Comparison of ENCODE assay signal across 8 cellular contexts in genomic region chr4:104494822-104495559, GRCh38. TPM values are rescaled to one million over a fixed set of nuclear protein-coding genes. Genes with fewer than 3 reads are reported as not detected.
A peak's percentile ranks its signal among the peaks of the same experiment; 100 is the strongest.
DNase-seq lines count a peak whose midpoint lies in the region; FAIRE-seq and TF ChIP-seq lines count a peak whose summit lies in the region.

Gene CXXC4, minus strand, starts transcription at chr4:104494894. Its CDS starts 3,092 bp downstream, at chr4:104491802.

- 0 to 3% (median 1%) methylated on average over 29 to 42 of the region's 42 CpGs for WGBS in small intestine, 3 donors

- peaks cover 4 to 6% of the 10 kb centered on the region in 2 donors for H3K4me1 ChIP-seq in kidney (ENCODE audit: control insufficient read depth in 1 of 2, insufficient read depth in 1 of 2, low read depth in 1 of 2, low read length in 2 of 2)
- peaks cover 0 to 1% of the 10 kb centered on the region in 2 donors for H3K4me1 ChIP-seq in small intestine (ENCODE audit: control insufficient read depth in 2 of 2, insufficient read depth in 1 of 2, low read depth in 1 of 2, low read length in 1 of 2)

- FAIRE-seq in kidney (lab: Jason Lieb, UNC) (no peak), small intestine (lab: Jason Lieb, UNC) (no peak)

- H3K27me3 ChIP-seq in BJ (ENCODE audit: control insufficient read depth, insufficient read depth, low read length) (peaks cover 6% of the 10 kb centered on the region; the same call in 1 of the 2 replicates), small intestine (ENCODE audit: control insufficient read depth in 2 of 2, insufficient read depth in 2 of 2, low read length in 2 of 2) (no peaks in the 10 kb centered on the region)

- DNase-seq in BJ (ENCODE audit: low read depth): no peak
- peak; percentile 14 for DNase-seq in GM19240 (ENCODE audit: insufficient read length, low spot score)
- peak; percentile 26 to 29 for DNase-seq in Kasumi-1 (lab: John Stamatoyannopoulos, UW)
- DNase-seq in SHP77 treated with DMSO at 0.1 percent for 48 hours (lab: John Stamatoyannopoulos, UW): peak; percentile 74
- peak; percentile 5 to 47 for DNase-seq in cardiac fibroblast (ENCODE audit: low read depth in 2 of 2)
- DNase-seq in kidney: peak; percentile 81
- peak; percentile 78 for DNase-seq in small intestine
- DNase-seq in effector CD4-positive, alpha-beta T cell: no peak

- H3K9me3 ChIP-seq in kidney (ENCODE audit: control insufficient read depth in 1 of 2, low read length in 2 of 2): no peaks in the 10 kb centered on the region
- no peaks in the 10 kb centered on the region for H3K9me3 ChIP-seq in small intestine (ENCODE audit: control insufficient read depth, low read depth)

- intact Hi-C loops in kidney (cut with DNase I): no loop called here

- H3K27ac ChIP-seq in kidney (ENCODE audit: low read depth in 2 of 2, low read length in 2 of 2) (peak within 1 kb of the TSS; percentile 49 to 72), small intestine (ENCODE audit: low read depth in 1 of 2, low read length in 1 of 2) (peak within 1 kb of the TSS; percentile 74 to 79)

- POLR2A ChIA-PET in BJ (lab: Charles Lee): no interaction called here

- H3K4me3 ChIP-seq in BJ (ENCODE audit: low read depth, low read length): peak within 1 kb of the TSS; percentile 44
- H3K4me3 ChIP-seq in cardiac fibroblast (replicated peaks in 1 of 2; ENCODE audit: low read depth in 2 of 2, low read length in 2 of 2): peak within 1 kb of the TSS; percentile 48
- peak within 1 kb of the TSS; percentile 58 to 66 for H3K4me3 ChIP-seq in kidney (ENCODE audit: low read length in 2 of 2)
- peak within 1 kb of the TSS; percentile 39 to 55 for H3K4me3 ChIP-seq in small intestine (ENCODE audit: low read depth in 1 of 2, low read length in 2 of 2)

- CTCF ChIA-PET in BJ (lab: Yijun Ruan, JAX): no interaction called here

- no peak for TF ChIP-seq CTCF in BJ (IDR thresholded peaks at IDR 0.05; ENCODE audit: insufficient read depth, low read depth, low read length)
- TF ChIP-seq CTCF in cardiac fibroblast (IDR thresholded peaks at IDR 0.05; ENCODE audit: low read depth, low read length): no peak
- peak; percentile 8 for TF ChIP-seq CTCF in kidney (IDR thresholded peaks at IDR 0.05; ENCODE audit: borderline replicate concordance, extremely low read depth, insufficient read depth)

- no peaks in the 10 kb centered on the region for H3K36me3 ChIP-seq in BJ (ENCODE audit: control insufficient read depth, insufficient read depth, low read length)
- no peaks in the 10 kb centered on the region for H3K36me3 ChIP-seq in kidney (ENCODE audit: control insufficient read depth in 1 of 2, insufficient read depth in 2 of 2, low read length in 2 of 2)
- no peaks in the 10 kb centered on the region for H3K36me3 ChIP-seq in small intestine (ENCODE audit: control insufficient read depth in 2 of 2, insufficient read depth in 2 of 2, low read length in 2 of 2)

- peak within 1 kb of the TSS in 1 of 2 donors; percentile 68 for H3K9ac ChIP-seq in kidney (ENCODE audit: low read length in 2 of 2)

RNA-seq across cellular contexts. Expression of gene CXXC4, which starts in this region (rescaled TPM):
- polyA plus RNA-seq in BJ (2011; rRNA removed): not detected in 2 replicates
- not detected in 2 replicates for polyA minus RNA-seq in BJ (2011; rRNA and poly(A)+ RNA removed)
- 0.63 TPM for total RNA-seq in kidney
- 0.45 TPM for polyA plus RNA-seq in kidney (ENCODE audit: insufficient read depth, low read depth, low replicate concordance)
- polyA plus RNA-seq in small intestine: 1 to 10 TPM in 2 of 3 donors, under 1 TPM in 1; 0.54 to 1.3 (median 1.1) TPM

Comparison
In these comparisons a context has a peak if more than half of its experiments do, and no peak if none do; other contexts are left out.
1. Peak in DNase-seq, H3K4me3 ChIP-seq and H3K27ac ChIP-seq in kidney; RNA of the gene not detected or under 1 TPM.
2. DNase-seq: peak in GM19240 (single experiment), Kasumi-1 (2 of 2), SHP77 treated with DMSO at 0.1 percent for 48 hours (single experiment), cardiac fibroblast (2 of 2) and small intestine (single experiment); none in BJ (single experiment) and effector CD4-positive, alpha-beta T cell (single experiment).
3. Peak in every context shown above with its lines, with median percentiles within 50 percentile points of each other: H3K4me3 ChIP-seq.